Comparison of ENCODE assay signal across 21 cellular contexts in the genomic region with DNA sequence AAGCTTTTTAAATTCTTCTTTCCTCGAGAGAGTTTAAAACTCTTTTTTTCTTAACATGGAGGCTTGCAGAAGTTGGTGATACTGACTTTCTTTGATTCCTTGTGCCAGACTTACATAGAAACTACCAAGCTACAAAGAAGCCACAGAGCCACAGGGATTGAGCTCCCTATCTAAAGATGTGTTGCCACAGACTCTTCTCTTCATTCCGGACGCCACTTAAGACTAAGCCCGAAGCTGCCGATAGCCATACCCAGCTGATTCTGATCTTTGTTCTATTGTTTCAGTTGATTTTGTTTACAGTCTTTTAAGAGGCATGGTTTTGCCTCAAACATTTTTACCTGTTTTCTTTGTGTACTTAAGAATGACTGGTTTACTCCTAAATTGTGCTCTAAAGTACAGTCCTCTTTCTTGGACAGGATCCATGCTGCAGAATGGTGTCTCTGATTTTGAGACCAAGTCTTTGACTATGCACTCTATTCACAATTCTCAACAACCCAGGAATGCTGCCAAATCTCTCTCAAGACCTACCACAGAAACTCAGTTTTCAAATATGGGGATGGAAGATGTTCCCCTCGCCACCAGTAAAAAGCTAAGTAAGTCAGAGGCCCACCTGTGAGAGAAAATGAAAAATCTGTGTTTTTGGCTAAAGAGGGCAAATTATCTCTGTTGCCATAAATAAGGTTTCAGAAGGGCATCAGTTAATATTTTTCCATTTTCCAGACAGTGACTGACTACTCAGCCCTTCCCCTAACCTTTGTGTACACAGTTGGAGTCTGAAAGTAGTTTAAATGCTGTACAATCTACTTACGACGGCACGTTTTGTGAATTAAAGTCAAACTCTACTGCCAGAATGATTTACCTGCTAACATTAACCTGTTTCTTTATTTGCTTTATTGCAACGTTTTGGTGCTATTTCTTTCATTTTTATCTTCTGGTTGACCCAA. TPM values are rescaled to one million over a fixed set of nuclear protein-coding genes. Genes with fewer than 3 reads are reported as not detected.
DNase-seq lines count a peak whose midpoint lies in the region; ATAC-seq and FAIRE-seq lines count a peak whose summit lies in the region.
"Had no signal": no experiment of that assay in that cellular context is flagged by ENCODE, and none has a peak within 500 bp of the region (broad histone marks: within the 10 kb centered on the region; RNA-seq: fewer than 3 reads in every experiment).

No MANE protein-coding gene starts in this region.

- DNase-seq in Ammon's horn (ENCODE audit: low spot score): peak; percentile 18
- peak; percentile 53 for DNase-seq in SK-MEL-5 (ENCODE audit: low read depth, low spot score)
- peak; percentile 38 for DNase-seq in medulla oblongata (ENCODE audit: extremely low spot score)
- peak; percentile 60 for DNase-seq in pons (ENCODE audit: low spot score)
- no peak for DNase-seq in NCI-H2107 treated with DMSO at 0.1 percent for 48 hours (lab: John Stamatoyannopoulos, UW; ENCODE audit: unreplicated experiment)
- no peak for DNase-seq in small intestine
- DNase-seq: Calu3; CD4-positive, alpha-beta memory T cell; DMS53; H9; IMR-90; Karpas-422; MG63; NCI-H1048; NCI-H1436; NCI-H2029; NCI-H446 treated with DMSO at 0.1 percent for 48 hours; NCI-H69; Peyer's patch had no signal

- peaks cover 4 to 5% of the 10 kb centered on the region in 2 donors for H3K36me3 ChIP-seq in small intestine (ENCODE audit: control insufficient read depth in 2 of 2, insufficient read depth in 2 of 2, low read length in 2 of 2)

- in situ Hi-C loops in SK-MEL-5 (cut with HindIII; ENCODE audit: low pct_unique_long_range_greater_than_20kb, low sequenced_read_pairs): no loop called here

- no peaks in the 10 kb centered on the region for H3K9me3 ChIP-seq in small intestine (ENCODE audit: control insufficient read depth, low read depth)
- H3K9me3 ChIP-seq: BLaER1, MG63, Peyer's patch had no signal

- H3K4me1 ChIP-seq in small intestine (ENCODE audit: control insufficient read depth in 2 of 2, insufficient read depth in 1 of 2, low read depth in 1 of 2, low read length in 1 of 2): no peaks in the 10 kb centered on the region
- H3K4me1 ChIP-seq: Peyer's patch had no signal

- H3K27me3 ChIP-seq in small intestine (ENCODE audit: control insufficient read depth in 2 of 2, insufficient read depth in 2 of 2, low read length in 2 of 2): no peaks in the 10 kb centered on the region
- H3K27me3 ChIP-seq: BLaER1, MG63, Peyer's patch had no signal

- FAIRE-seq in small intestine (lab: Jason Lieb, UNC): no peak

- H3K27ac ChIP-seq in small intestine (ENCODE audit: low read depth in 1 of 2, low read length in 1 of 2): no peak overlapping the region
- H3K27ac ChIP-seq: BLaER1, Peyer's patch had no signal

- ATAC-seq in HG02610 (IDR thresholded peaks at IDR 0.05; ENCODE audit: unreplicated experiment): no peak

- no peak overlapping the region for H3K4me3 ChIP-seq in small intestine (ENCODE audit: low read depth in 1 of 2, low read length in 2 of 2)
- H3K4me3 ChIP-seq: BLaER1, MG63, Peyer's patch had no signal

- WGBS in small intestine, 3 donors: 86 to 88% (median 88%) methylated on average over 10 of the region's 10 CpGs

RNA-seq across cellular contexts. Expression of gene KCNH3, which starts 42.1 kb away (rescaled TPM):
- 0.66 and 0.90 TPM in 2 replicates for total RNA-seq in SK-MEL-5 (2014; rRNA removed; shearing (Covaris generic))
- 0.63 and 0.67 TPM in 2 replicates for polyA plus RNA-seq in SK-MEL-5 (2015; cell fraction: cytosol; rRNA removed)
- 0.91 and 2.1 TPM in 2 replicates for polyA plus RNA-seq in SK-MEL-5 (2015; cell fraction: nucleus; rRNA removed)
- under 1 TPM in 1 of 3 donors, not detected in 2; 0.22 TPM for polyA plus RNA-seq in small intestine
- total RNA-seq: IMR-90 had no signal

Comparison
In these comparisons a context has a peak if more than half of its experiments do, and no peak if none do; other contexts are left out.
1. DNase-seq: peak in Ammon's horn (single experiment), SK-MEL-5 (single experiment), medulla oblongata (single experiment) and pons (single experiment); none in NCI-H2107 treated with DMSO at 0.1 percent for 48 hours (single experiment) and small intestine (single experiment).